ENCODE assay signal across 7 cellular contexts in genomic region chr6:70215460-70215859, GRCh38.
"Had no signal": no experiment of that assay in that cellular context is flagged by ENCODE, and none has a peak within 500 bp of the region (broad histone marks: within the 10 kb centered on the region; RNA-seq: fewer than 3 reads in every experiment).

No MANE protein-coding gene starts in this region.

- H3K4me3 ChIP-seq: K562 had no signal

- H3K27ac ChIP-seq: HL-60, KMS-11 had no signal

- H3K9ac ChIP-seq: KMS-11 had no signal

- ATAC-seq: HepG2, K562 had no signal

- DNase-seq: IMR-90, KBM-7, KG1 had no signal
